Comparison of ENCODE assay signal across 1 cellular context in the genomic region with DNA sequence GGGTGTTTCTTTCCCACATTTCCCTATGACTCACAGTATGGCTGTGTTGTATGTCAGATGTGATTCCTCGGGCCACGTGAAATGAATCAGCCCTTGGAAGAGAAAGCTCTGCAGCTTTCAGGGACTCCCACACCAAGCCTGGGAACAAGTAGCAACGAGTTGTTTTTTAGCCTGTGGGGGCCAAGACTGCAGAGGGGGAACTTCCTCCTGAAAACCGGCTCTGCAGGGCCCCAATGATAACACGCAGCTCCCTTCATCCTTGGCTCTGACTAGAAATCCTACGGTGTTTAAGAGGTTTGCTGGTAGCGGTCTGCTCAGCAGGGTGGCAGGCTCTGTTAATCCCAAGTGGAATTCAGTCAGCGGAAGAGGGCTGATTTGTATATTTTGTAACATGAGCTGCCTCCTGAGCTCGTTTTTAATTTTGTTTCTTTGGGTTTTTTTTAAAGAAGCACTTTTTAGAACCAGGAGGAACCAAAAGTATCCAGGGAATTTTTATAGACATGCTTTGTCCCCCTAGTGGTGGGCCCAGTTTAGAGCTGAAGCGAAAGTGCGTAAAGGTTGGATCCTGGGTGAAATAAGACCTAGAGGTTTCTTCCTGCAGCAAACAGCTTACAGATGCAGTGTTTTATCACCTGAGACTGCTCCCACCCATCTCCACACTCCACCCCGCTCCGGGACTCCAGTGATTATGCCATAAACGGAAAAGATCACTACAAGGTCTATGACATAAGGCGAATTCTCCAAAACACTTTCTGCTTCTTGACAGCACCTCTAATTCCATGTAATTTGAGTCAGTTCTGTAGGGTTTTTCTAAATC.
TF ChIP-seq lines count a peak whose summit lies in the region.

No MANE protein-coding gene starts in this region.

TF ChIP-seq in endothelial cell of umbilical vein, 7 proteins besides CTCF, POLR2A, EP300 and RAD21 (continued from another document):
- TF ChIP-seq, protein P1, sequence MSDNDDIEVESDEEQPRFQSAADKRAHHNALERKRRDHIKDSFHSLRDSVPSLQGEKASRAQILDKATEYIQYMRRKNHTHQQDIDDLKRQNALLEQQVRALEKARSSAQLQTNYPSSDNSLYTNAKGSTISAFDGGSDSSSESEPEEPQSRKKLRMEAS (IDR thresholded peaks at IDR 0.05; ENCODE audit: insufficient read depth, insufficient read length) = peak; percentile 51
- peak; percentile 80 for TF ChIP-seq JUN (IDR thresholded peaks at IDR 0.05; ENCODE audit: borderline replicate concordance, insufficient read depth, insufficient read length, low read depth)
